Comparison of ENCODE assay signal across 9 cellular contexts in the genomic region with DNA sequence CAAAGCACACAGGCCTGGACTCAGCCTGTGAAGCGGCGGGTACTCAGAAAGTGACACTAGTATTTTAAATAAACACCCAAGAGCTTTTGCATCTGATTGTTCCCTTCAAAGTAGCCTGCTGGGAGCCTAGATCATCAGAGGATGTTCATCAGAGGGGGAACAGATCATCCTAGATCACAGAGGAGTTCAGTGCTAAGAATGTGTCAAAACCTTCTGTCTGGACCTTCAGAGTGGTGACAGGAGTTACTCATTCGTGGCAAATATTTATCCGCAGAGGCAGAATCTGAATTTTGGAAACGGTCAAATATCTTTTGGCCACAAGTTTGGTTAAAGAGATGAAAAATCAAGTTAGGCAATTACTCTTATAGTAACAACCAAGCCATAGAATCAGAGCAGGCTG. TPM values are rescaled to one million over a fixed set of nuclear protein-coding genes. Genes with fewer than 3 reads are reported as not detected.
DNase-seq lines count a peak whose midpoint lies in the region; ATAC-seq, FAIRE-seq and TF ChIP-seq lines count a peak whose summit lies in the region.
"Had no signal": no experiment of that assay in that cellular context is flagged by ENCODE, and none has a peak within 500 bp of the region (broad histone marks: within the 10 kb centered on the region; RNA-seq: fewer than 3 reads in every experiment).

No MANE protein-coding gene starts in this region.

- no peaks in the 10 kb centered on the region for H3K36me3 Mint-ChIP-seq in activated CD4-positive, alpha-beta memory T cell treated with anti-CD3 and anti-CD28 coated beads, Interleukin-2, amount 10 ng/mL, durations not matched to agents 7 days and 5 days (ENCODE audit: low read depth)

- H3K27me3 Mint-ChIP-seq in activated CD4-positive, alpha-beta memory T cell treated with anti-CD3 and anti-CD28 coated beads, Interleukin-2, amount 10 ng/mL, durations not matched to agents 7 days and 5 days, result peaks cover 35% of the 10 kb centered on the region

- H3K27me3 ChIP-seq in body of pancreas, result no peaks in the 10 kb centered on the region

- peaks cover 4% of the 10 kb centered on the region for H3K4me1 Mint-ChIP-seq in activated CD4-positive, alpha-beta memory T cell treated with anti-CD3 and anti-CD28 coated beads, Interleukin-2, amount 10 ng/mL, durations not matched to agents 7 days and 5 days

- POLR2A ChIA-PET in activated CD4-positive, alpha-beta memory T cell treated with anti-CD3 and anti-CD28 coated beads, Interleukin-2, amount 10 ng/mL, durations not matched to agents 7 days and 5 days (lab: Charles Lee), result no interaction called here

- FAIRE-seq in kidney (lab: Jason Lieb, UNC), result no peak

- no peak overlapping the region for H3K9ac ChIP-seq in kidney (ENCODE audit: low read length in 2 of 2)

- no peak for TF ChIP-seq POLR2A in body of pancreas (IDR thresholded peaks at IDR 0.05)

- TF ChIP-seq CTCF in kidney (IDR thresholded peaks at IDR 0.05; ENCODE audit: borderline replicate concordance, extremely low read depth, insufficient read depth) (no peak), body of pancreas (IDR thresholded peaks at IDR 0.05) (no peak)

- H3K4me3 Mint-ChIP-seq in activated CD4-positive, alpha-beta memory T cell treated with anti-CD3 and anti-CD28 coated beads, Interleukin-2, amount 10 ng/mL, durations not matched to agents 7 days and 5 days, result peak overlapping the region; percentile 40

- H3K4me3 ChIP-seq in kidney (ENCODE audit: low read length in 2 of 2), result peak overlapping the region; percentile 29
- H3K4me3 ChIP-seq in body of pancreas, result no peak overlapping the region

- DNase-seq in SHP77 (lab: John Stamatoyannopoulos, UW), result peak; percentile 6 to 35
- no peak for DNase-seq in SHP77 treated with DMSO at 0.1 percent for 48 hours (lab: John Stamatoyannopoulos, UW)
- no peak for DNase-seq in activated CD4-positive, alpha-beta memory T cell treated with anti-CD3 and anti-CD28 coated beads, Interleukin-2, amount 10 ng/mL, durations not matched to agents 7 days and 5 days
- no peak for DNase-seq in kidney
- DNase-seq in superior temporal gyrus (ENCODE audit: extremely low spot score), result peak; percentile 19
- DNase-seq in body of pancreas, result no peak
- DNase-seq: activated effector memory CD4-positive, alpha-beta T cell treated with Interleukin-2 at 50 U/mL for 16 hours had no signal

- H3K36me3 ChIP-seq in kidney (ENCODE audit: control insufficient read depth in 1 of 2, insufficient read depth in 2 of 2, low read length in 2 of 2), result no peaks in the 10 kb centered on the region
- H3K36me3 ChIP-seq in body of pancreas (replicated peaks in 1 of 2; ENCODE audit: insufficient read depth in 1 of 2, low read depth in 2 of 2), result no peaks in the 10 kb centered on the region

- intact Hi-C loops in kidney (cut with DNase I), result no loop called here
- intact Hi-C loops in body of pancreas (cut with DNase I), result no loop called here

- H3K27ac ChIP-seq in kidney (ENCODE audit: low read depth in 2 of 2, low read length in 2 of 2) (no peak overlapping the region), body of pancreas (no peak overlapping the region)

- H3K9me3 ChIP-seq in kidney (ENCODE audit: control insufficient read depth in 1 of 2, low read length in 2 of 2) (no peaks in the 10 kb centered on the region), body of pancreas (no peaks in the 10 kb centered on the region)

- ATAC-seq in GM21576 (IDR thresholded peaks at IDR 0.05; ENCODE audit: unreplicated experiment) (no peak), body of pancreas (no peak), HG03439 (IDR thresholded peaks at IDR 0.05; ENCODE audit: unreplicated experiment) (no peak)

- no peak overlapping the region for H3K27ac Mint-ChIP-seq in activated CD4-positive, alpha-beta memory T cell treated with anti-CD3 and anti-CD28 coated beads, Interleukin-2, amount 10 ng/mL, durations not matched to agents 7 days and 5 days

- no peaks in the 10 kb centered on the region for H3K9me3 Mint-ChIP-seq in activated CD4-positive, alpha-beta memory T cell treated with anti-CD3 and anti-CD28 coated beads, Interleukin-2, amount 10 ng/mL, durations not matched to agents 7 days and 5 days

- WGBS in body of pancreas, 2 donors, result 85 to 87% methylated on average over 5 of the region's 5 CpGs

- CTCF ChIA-PET in activated CD4-positive, alpha-beta memory T cell treated with anti-CD3 and anti-CD28 coated beads, Interleukin-2, amount 10 ng/mL, durations not matched to agents 7 days and 5 days (lab: Charles Lee), result no interaction called here

- H3K4me1 ChIP-seq in kidney (ENCODE audit: control insufficient read depth in 1 of 2, insufficient read depth in 1 of 2, low read depth in 1 of 2, low read length in 2 of 2) (peaks cover 0 to 4% of the 10 kb centered on the region in 2 donors), body of pancreas (peaks cover 14% of the 10 kb centered on the region)

RNA-seq across cellular contexts. Expression of gene KIF7, which starts 9.7 kb away (rescaled TPM):
- under 1 TPM; 0.13 to 0.15 TPM for total RNA-seq in activated CD4-positive, alpha-beta memory T cell treated with anti-CD3 and anti-CD28 coated beads, Interleukin-2, amount 10 ng/mL, durations not matched to agents 7 days and 5 days
- total RNA-seq in kidney (4.2 TPM), body of pancreas (1 to 10 TPM; 2.1 to 3.0 TPM)
- 1.4 TPM for polyA plus RNA-seq in kidney (ENCODE audit: insufficient read depth, low read depth, low replicate concordance)

RNA-seq across cellular contexts. Expression of gene PLIN1, which starts 14.2 kb away (rescaled TPM):
- total RNA-seq in activated CD4-positive, alpha-beta memory T cell treated with anti-CD3 and anti-CD28 coated beads, Interleukin-2, amount 10 ng/mL, durations not matched to agents 7 days and 5 days, result under 1 TPM; 0.08 to 0.15 TPM
- 2.1 TPM for total RNA-seq in kidney
- polyA plus RNA-seq in kidney (ENCODE audit: insufficient read depth, low read depth, low replicate concordance), result 0.86 TPM
- total RNA-seq in body of pancreas, result 100 to 1,000 TPM in 1 of 2 donors, 10 to 100 TPM in 1; 13.0 to 277 TPM

RNA-seq across cellular contexts. Expression of gene PEX11A, which starts 25.6 kb away (rescaled TPM):
- total RNA-seq in activated CD4-positive, alpha-beta memory T cell treated with anti-CD3 and anti-CD28 coated beads, Interleukin-2, amount 10 ng/mL, durations not matched to agents 7 days and 5 days, result 1 to 10 TPM; 2.4 to 2.8 TPM
- total RNA-seq in kidney, result 7.7 TPM
- polyA plus RNA-seq in kidney (ENCODE audit: insufficient read depth, low read depth, low replicate concordance), result 13.7 TPM
- total RNA-seq in body of pancreas, result 10 to 100 TPM; 14.5 to 25.1 TPM

RNA-seq across cellular contexts. Expression of gene WDR93, which starts 25.7 kb away (rescaled TPM):
- not detected for total RNA-seq in activated CD4-positive, alpha-beta memory T cell treated with anti-CD3 and anti-CD28 coated beads, Interleukin-2, amount 10 ng/mL, durations not matched to agents 7 days and 5 days
- total RNA-seq in kidney (2.5 TPM), body of pancreas (under 1 TPM in 1 of 2 donors, not detected in 1; 0.66 TPM)
- 1.2 TPM for polyA plus RNA-seq in kidney (ENCODE audit: insufficient read depth, low read depth, low replicate concordance)

Comparison
In these comparisons a context has a peak if more than half of its experiments do, and no peak if none do; other contexts are left out.
1. DNase-seq: peak in SHP77 (2 of 2) and superior temporal gyrus (single experiment); none in SHP77 treated with DMSO at 0.1 percent for 48 hours (single experiment), activated CD4-positive, alpha-beta memory T cell treated with anti-CD3 and anti-CD28 coated beads, Interleukin-2, amount 10 ng/mL, durations not matched to agents 7 days and 5 days (single experiment), kidney (single experiment) and body of pancreas (0 of 4).
2. H3K4me3 ChIP-seq: peak in kidney (2 of 2); none in body of pancreas (0 of 2).